ENCODE assay signal across 8 cellular contexts in genomic region chr2:165794520-165794882, GRCh38. TPM values are rescaled to one million over a fixed set of nuclear protein-coding genes. Genes with fewer than 3 reads are reported as not detected.
DNase-seq lines count a peak whose midpoint lies in the region; ATAC-seq and TF ChIP-seq lines count a peak whose summit lies in the region.

No MANE protein-coding gene starts in this region.

- no peaks in the 10 kb centered on the region for H3K9me3 ChIP-seq in PC-3 (ENCODE audit: low read length)
- no peaks in the 10 kb centered on the region for H3K9me3 ChIP-seq in hepatocyte (ENCODE audit: low read depth)
- no peaks in the 10 kb centered on the region for H3K9me3 ChIP-seq in gastrocnemius medialis

- peak overlapping the region; percentile 81 for H3K4me3 ChIP-seq in PC-3 (ENCODE audit: low read length)
- H3K4me3 ChIP-seq in hepatocyte, result peak overlapping the region; percentile 62
- peak overlapping the region; percentile 18 to 50 (median 45) for H3K4me3 ChIP-seq in gastrocnemius medialis

- H4K20me1 ChIP-seq in PC-3 (ENCODE audit: low read length) (peaks cover 10% of the 10 kb centered on the region; the same call in 1 of the 2 replicates), hepatocyte (ENCODE audit: insufficient read depth, poor library complexity, severe bottlenecking) (no peaks in the 10 kb centered on the region)

- H3K27ac ChIP-seq in PC-3 (ENCODE audit: low read length), result peak overlapping the region; percentile 80
- H3K27ac ChIP-seq in hepatocyte, result peak overlapping the region; percentile 90
- no peak overlapping the region for H3K27ac ChIP-seq in gastrocnemius medialis

- no peaks in the 10 kb centered on the region for H3F3A ChIP-seq in PC-3 (ENCODE audit: low read length, unreplicated experiment)

- in situ Hi-C loops in gastrocnemius medialis (cut with MboI; ENCODE audit: low sequenced_read_pairs in 4 of 4), result no loop called here

- H3K36me3 ChIP-seq in PC-3 (ENCODE audit: low read depth, low read length) (no peaks in the 10 kb centered on the region), hepatocyte (replicated peaks; ENCODE audit: insufficient read depth, low read depth) (no peaks in the 10 kb centered on the region), gastrocnemius medialis (no peaks in the 10 kb centered on the region)

- H3K9ac ChIP-seq in PC-3 (ENCODE audit: low read length), result peak overlapping the region; percentile 86

- no peaks in the 10 kb centered on the region for H3K36me3 Mint-ChIP-seq in activated naive CD8-positive, alpha-beta T cell treated with anti-CD3 and anti-CD28 coated beads, Interleukin-2, amount 50 U/mL, for 24 hours (ENCODE audit: low read depth)

- no peak for TF ChIP-seq POLR2A in gastrocnemius medialis (IDR thresholded peaks at IDR 0.05)

- TF ChIP-seq CTCF in PC-3 (conservative IDR thresholded peaks at IDR 0.05; ENCODE audit: low read depth, low read length) (peak; percentile 24; the same call in 1 of the 2 replicates), hepatocyte (IDR thresholded peaks at IDR 0.05; ENCODE audit: poor library complexity) (no peak), gastrocnemius medialis (IDR thresholded peaks at IDR 0.05 in 4 of 5, conservative IDR thresholded peaks at IDR 0.05 in 1 of 5) (no peak)

- H2AFZ ChIP-seq in PC-3 (ENCODE audit: low read length) (peak overlapping the region; percentile 89), hepatocyte (peak overlapping the region; percentile 74)

- H3K9me3 Mint-ChIP-seq in activated naive CD8-positive, alpha-beta T cell treated with anti-CD3 and anti-CD28 coated beads, Interleukin-2, amount 50 U/mL, for 24 hours, result no peaks in the 10 kb centered on the region

- peaks cover 30% of the 10 kb centered on the region for H3K4me1 Mint-ChIP-seq in activated naive CD8-positive, alpha-beta T cell treated with anti-CD3 and anti-CD28 coated beads, Interleukin-2, amount 50 U/mL, for 24 hours

- H3K4me2 ChIP-seq in PC-3 (ENCODE audit: low read length) (peak overlapping the region; percentile 91), hepatocyte (peak overlapping the region; percentile 85)

- H3K27me3 ChIP-seq in PC-3 (ENCODE audit: low read length) (no peaks in the 10 kb centered on the region), hepatocyte (no peaks in the 10 kb centered on the region), gastrocnemius medialis (peaks cover 14 to 44% (median 27%) of the 10 kb centered on the region in 3 donors)

- intact Hi-C loops in PC-3 (cut with micrococcal nuclease), result loop anchor here (1.0 kb wide), 3 partner anchors 16 to 80 kb away; no protein-coding TSS in a partner anchor
- intact Hi-C loops in gastrocnemius medialis (cut with DNase I; ENCODE audit: low total_unique reads), result no loop called here

- H3K4me1 ChIP-seq in PC-3 (ENCODE audit: insufficient read depth, low read length) (peaks cover 42% of the 10 kb centered on the region), hepatocyte (ENCODE audit: insufficient read depth) (no peaks in the 10 kb centered on the region), gastrocnemius medialis (peaks cover 0 to 14% of the 10 kb centered on the region in 2 donors)

- WGBS in hepatocyte (ENCODE audit: low lambda C conversion rate, missing lambda C conversion rate), result 5% methylated on average over 18 of the region's 18 CpGs

- peaks cover 35% of the 10 kb centered on the region for H3K27me3 Mint-ChIP-seq in activated naive CD8-positive, alpha-beta T cell treated with anti-CD3 and anti-CD28 coated beads, Interleukin-2, amount 50 U/mL, for 24 hours

- DNase-seq in AML-193 (lab: John Stamatoyannopoulos, UW) (peak; percentile 96), PC-3 (peak; percentile 82), hepatocyte (ENCODE audit: low spot score) (peak; percentile 60), gastrocnemius medialis (no peak), epidermal melanocyte (ENCODE audit: insufficient read length, low spot score) (no peak)
- DNase-seq in activated naive CD8-positive, alpha-beta T cell treated with anti-CD3 and anti-CD28 coated beads, Interleukin-2, amount 50 U/mL, for 24 hours, result peak; percentile 55

- POLR2A ChIA-PET in PC-3 (lab: Charles Lee; ENCODE audit: unreplicated experiment), result interaction anchor here (0.6 to 2.6 kb wide), 5 partner anchors 17 to 600 kb away, joined by 3 to 11 read pairs (median 7); partner anchors contain the start of gene SCN9A

- H3K27ac Mint-ChIP-seq in activated naive CD8-positive, alpha-beta T cell treated with anti-CD3 and anti-CD28 coated beads, Interleukin-2, amount 50 U/mL, for 24 hours, result peak overlapping the region; percentile 80

- ATAC-seq in GM18909 (IDR thresholded peaks at IDR 0.05; ENCODE audit: poor library complexity, unreplicated experiment) (peak; percentile 99), HG03139 (IDR thresholded peaks at IDR 0.05; ENCODE audit: unreplicated experiment) (peak; percentile 98), PC-3 (peak; percentile 54), gastrocnemius medialis (no peak)
- peak; percentile 96 for ATAC-seq in activated naive CD8-positive, alpha-beta T cell treated with anti-CD3 and anti-CD28 coated beads, Interleukin-2, amount 50 U/mL, for 24 hours

- H3K9me2 ChIP-seq in PC-3 (replicated peaks; ENCODE audit: low read length) (no peaks in the 10 kb centered on the region), hepatocyte (replicated peaks; ENCODE audit: insufficient read depth) (no peaks in the 10 kb centered on the region)

- BruUV-seq in PC-3 (replicated peaks; lab: Mats Ljungman, UMichigan), result TSS peak; percentile 18

- H3K79me2 ChIP-seq in PC-3 (ENCODE audit: low read length), result peaks cover 43% of the 10 kb centered on the region
- peaks cover 26% of the 10 kb centered on the region for H3K79me2 ChIP-seq in hepatocyte

- H3K4me3 Mint-ChIP-seq in activated naive CD8-positive, alpha-beta T cell treated with anti-CD3 and anti-CD28 coated beads, Interleukin-2, amount 50 U/mL, for 24 hours, result peak overlapping the region; percentile 85

- CTCF ChIA-PET in PC-3 (lab: Charles Lee), result interaction anchor here (1.0 to 1.7 kb wide), 3 partner anchors 17 to 80 kb away, joined by 5 to 24 read pairs (median 6); no protein-coding TSS in a partner anchor

RNA-seq across cellular contexts. Expression of gene GALNT3, which starts 0.5 kb away (rescaled TPM):
- total RNA-seq in PC-3 (2014; rRNA removed) (40.9 and 44.8 TPM in 2 replicates), hepatocyte (48.1 and 49.9 TPM in 2 replicates), gastrocnemius medialis (1 to 10 TPM in 1 of 4 donors, under 1 TPM in 2, not detected in 1; 0.20 to 1.7 (median 0.56) TPM)
- polyA plus RNA-seq in hepatocyte, result 15.8 and 21.5 TPM in 2 replicates

Comparison
In these comparisons a context has a peak if more than half of its experiments do, and no peak if none do; other contexts are left out.
1. DNase-seq: peak in AML-193 (2 of 2), PC-3 (single experiment), activated naive CD8-positive, alpha-beta T cell treated with anti-CD3 and anti-CD28 coated beads, Interleukin-2, amount 50 U/mL, for 24 hours (single experiment) and hepatocyte (single experiment); none in gastrocnemius medialis (0 of 2) and epidermal melanocyte (single experiment).
2. ATAC-seq: peak in GM18909 (single experiment), HG03139 (single experiment), PC-3 (single experiment) and activated naive CD8-positive, alpha-beta T cell treated with anti-CD3 and anti-CD28 coated beads, Interleukin-2, amount 50 U/mL, for 24 hours (single experiment); none in gastrocnemius medialis (0 of 2).
3. H3K27ac ChIP-seq: peak in PC-3 (single experiment) and hepatocyte (single experiment); none in gastrocnemius medialis (0 of 4).
4. RNA of gene GALNT3, which starts 0.5 kb away (total RNA-seq): 48.1 to 49.9 TPM in hepatocyte and 40.9 to 44.8 TPM in PC-3; 0.20 to 1.7 TPM in gastrocnemius medialis; every median in the first group is over 10 times any median in the second.
5. Peak in every context shown above with its lines, with median percentiles within 50 percentile points of each other: H3K4me3 ChIP-seq.